In the genomic region with DNA sequence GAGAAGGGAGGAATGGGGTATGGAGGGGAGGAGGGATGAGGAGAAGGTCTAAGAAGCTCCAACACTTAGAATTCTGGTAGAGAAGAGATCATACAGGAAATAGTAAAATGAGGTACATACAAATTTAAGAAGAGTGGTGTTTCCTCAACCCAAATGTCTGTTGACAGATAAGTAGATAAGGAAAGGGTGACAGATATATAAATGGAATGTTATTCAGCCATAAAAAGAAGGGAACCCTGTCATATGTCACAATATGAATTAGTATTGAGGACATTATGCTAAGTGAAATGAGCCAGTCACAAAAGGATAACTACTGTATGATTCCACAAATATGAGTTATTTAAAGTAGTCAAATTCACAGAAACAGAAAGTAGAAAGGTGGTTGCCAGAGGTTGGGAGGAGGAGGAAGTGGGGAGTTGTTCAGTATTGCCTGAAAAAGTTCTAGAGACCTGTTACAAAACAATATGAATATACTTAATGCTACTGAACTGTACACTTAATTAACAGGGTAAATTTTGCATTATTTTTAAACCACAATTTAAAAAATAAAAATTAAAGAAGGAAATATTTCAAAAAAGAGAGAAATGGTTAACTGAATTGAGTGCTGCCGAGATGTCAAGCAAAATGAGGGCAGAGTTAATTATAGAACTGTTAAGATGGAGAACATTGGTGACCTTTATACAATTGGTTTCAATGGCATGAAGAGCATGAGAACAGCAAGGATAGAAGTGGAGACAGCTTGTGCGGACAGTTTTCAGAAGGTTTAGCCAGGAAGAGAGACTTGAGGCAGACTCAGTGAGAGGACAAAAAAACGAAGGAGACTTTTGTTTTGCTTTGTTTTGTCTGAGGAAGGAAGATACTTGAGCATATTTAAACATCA, we compare ENCODE assay signal across 15 cellular contexts. TPM values are rescaled to one million over a fixed set of nuclear protein-coding genes. Genes with fewer than 3 reads are reported as not detected.
A peak's percentile ranks its signal among the peaks of the same experiment; 100 is the strongest.
DNase-seq lines count a peak whose midpoint lies in the region; ATAC-seq and TF ChIP-seq lines count a peak whose summit lies in the region.
"Had no signal": no experiment of that assay in that cellular context is flagged by ENCODE, and none has a peak within 500 bp of the region (broad histone marks: within the 10 kb centered on the region; RNA-seq: fewer than 3 reads in every experiment).

No MANE protein-coding gene starts in this region.

- intact Hi-C loops in PC-9 (cut with micrococcal nuclease; ENCODE audit: unreplicated experiment): loop anchor here (5.0 kb wide), 1 partner anchor 132 kb away; the partner anchor contains the start of gene OPN5
- intact Hi-C loops in activated CD4-positive, alpha-beta T cell treated with anti-CD3 and anti-CD28 coated beads, Interleukin-2, amount 10 ng/mL, durations not matched to agents 24 days and 14 days (cut with micrococcal nuclease): no loop called here

- H2AFZ ChIP-seq in PC-9: peak overlapping the region; percentile 46

- H3K27me3 Mint-ChIP-seq in activated CD4-positive, alpha-beta T cell treated with anti-CD3 and anti-CD28 coated beads, Interleukin-2, amount 10 ng/mL, durations not matched to agents 24 days and 14 days: no peaks in the 10 kb centered on the region
- H3K27me3 Mint-ChIP-seq: activated B cell treated with CpG ODN at 0.5 μM for 24 hours, B cell had no signal

- ATAC-seq in GM18868 (IDR thresholded peaks at IDR 0.05; ENCODE audit: unreplicated experiment) (peak; percentile 58), HG02610 (IDR thresholded peaks at IDR 0.05; ENCODE audit: unreplicated experiment) (peak; percentile 84)

- H3K4me1 ChIP-seq in PC-9 (replicated peaks; ENCODE audit: insufficient read depth): peaks cover 28% of the 10 kb centered on the region
- H3K4me1 ChIP-seq: tibial artery had no signal

- CTCF ChIA-PET in PC-9 (lab: Charles Lee): no interaction called here

- no peaks in the 10 kb centered on the region for H3K79me2 ChIP-seq in PC-9 (ENCODE audit: low read depth)

- H3K4me2 ChIP-seq in PC-9: peak overlapping the region; percentile 61

- peak in 1 of 2 experiments; percentile 55 for DNase-seq in PC-9
- DNase-seq in kidney glomerular epithelial cell (lab: John Stamatoyannopoulos, UW): peak; percentile 64
- DNase-seq in NCI-H187 treated with DMSO at 0.1 percent for 48 hours (lab: John Stamatoyannopoulos, UW): no peak
- no peak for DNase-seq in H7
- DNase-seq in activated CD4-positive, alpha-beta T cell treated with anti-CD3 and anti-CD28 coated beads, Interleukin-2, amount 10 ng/mL, durations not matched to agents 24 days and 14 days: no peak
- no peak for DNase-seq in GM20000 (ENCODE audit: low spot score)
- DNase-seq: activated B cell treated with CpG ODN at 0.5 μM for 24 hours; activated naive CD4-positive, alpha-beta T cell treated with anti-CD3 and anti-CD28 coated beads, Interleukin-2, amount 50 U/mL, for 16 hours; effector memory CD4-positive, alpha-beta T cell; posterior cingulate gyrus; tibial artery had no signal

- H3K4me3 ChIP-seq in PC-9 (no peak overlapping the region), H7 (ENCODE audit: insufficient read depth, low read depth, low read length) (no peak overlapping the region)
- H3K4me3 ChIP-seq: gastroesophageal sphincter, tibial artery had no signal

- no peaks in the 10 kb centered on the region; the same call in 1 of the 2 replicates for H3K9me3 ChIP-seq in PC-9 (ENCODE audit: insufficient read depth, low read depth)
- H3K9me3 ChIP-seq: gastroesophageal sphincter, tibial artery had no signal

- no peaks in the 10 kb centered on the region for H4K20me1 ChIP-seq in PC-9 (ENCODE audit: insufficient read depth)

- H3K4me3 Mint-ChIP-seq in activated CD4-positive, alpha-beta T cell treated with anti-CD3 and anti-CD28 coated beads, Interleukin-2, amount 10 ng/mL, durations not matched to agents 24 days and 14 days: no peak overlapping the region
- H3K4me3 Mint-ChIP-seq: activated B cell treated with CpG ODN at 0.5 μM for 24 hours, B cell had no signal

- no TSS peak for BruUV-seq in PC-9 (replicated peaks; lab: Mats Ljungman, UMichigan)

- no peaks in the 10 kb centered on the region for H3K9me2 ChIP-seq in PC-9 (ENCODE audit: insufficient read depth)

- no peaks in the 10 kb centered on the region for H3K36me3 ChIP-seq in PC-9 (ENCODE audit: low read depth)
- H3K36me3 ChIP-seq in H7 (replicated peaks; ENCODE audit: control insufficient read depth, insufficient read depth, low read length): no peaks in the 10 kb centered on the region
- H3K36me3 ChIP-seq: gastroesophageal sphincter, tibial artery had no signal

- TF ChIP-seq CTCF in PC-9 (conservative IDR thresholded peaks at IDR 0.05) (no peak), GM20000 (IDR thresholded peaks at IDR 0.05; ENCODE audit: extremely low read depth, missing control alignments) (no peak)

- H3K4me1 Mint-ChIP-seq in activated CD4-positive, alpha-beta T cell treated with anti-CD3 and anti-CD28 coated beads, Interleukin-2, amount 10 ng/mL, durations not matched to agents 24 days and 14 days: peaks cover under 1% of the 10 kb centered on the region
- H3K4me1 Mint-ChIP-seq: activated B cell treated with CpG ODN at 0.5 μM for 24 hours, B cell had no signal

- no peaks in the 10 kb centered on the region for H3K27me3 ChIP-seq in PC-9 (ENCODE audit: insufficient read depth, low read depth)
- no peaks in the 10 kb centered on the region for H3K27me3 ChIP-seq in H7 (ENCODE audit: control insufficient read depth, insufficient read depth, low read length)
- H3K27me3 ChIP-seq: gastroesophageal sphincter, tibial artery had no signal

- no peaks in the 10 kb centered on the region for H3K36me3 Mint-ChIP-seq in activated CD4-positive, alpha-beta T cell treated with anti-CD3 and anti-CD28 coated beads, Interleukin-2, amount 10 ng/mL, durations not matched to agents 24 days and 14 days (ENCODE audit: low read depth)

- peak overlapping the region; percentile 75 for H3K27ac ChIP-seq in PC-9
- H3K27ac ChIP-seq: gastroesophageal sphincter, tibial artery had no signal

- H3K9me3 Mint-ChIP-seq in activated CD4-positive, alpha-beta T cell treated with anti-CD3 and anti-CD28 coated beads, Interleukin-2, amount 10 ng/mL, durations not matched to agents 24 days and 14 days: no peaks in the 10 kb centered on the region
- H3K9me3 Mint-ChIP-seq: activated B cell treated with CpG ODN at 0.5 μM for 24 hours had no signal

- POLR2A ChIA-PET in PC-9 (lab: Charles Lee; ENCODE audit: unreplicated experiment): no interaction called here

- no peak overlapping the region for H3K27ac Mint-ChIP-seq in activated CD4-positive, alpha-beta T cell treated with anti-CD3 and anti-CD28 coated beads, Interleukin-2, amount 10 ng/mL, durations not matched to agents 24 days and 14 days
- H3K27ac Mint-ChIP-seq: activated B cell treated with CpG ODN at 0.5 μM for 24 hours, B cell had no signal

- peaks cover 11% of the 10 kb centered on the region; the same call in 1 of the 2 replicates for H3F3A ChIP-seq in PC-9 (ENCODE audit: insufficient read depth, low read depth)

RNA-seq across cellular contexts. Expression of gene ADGRF4, which starts 47.6 kb away (rescaled TPM):
- total RNA-seq in PC-9 (2021): 4.5 and 5.2 TPM in 2 replicates
- total RNA-seq in H7 (2014; rRNA removed; shearing (Covaris generic)): 0.03 TPM in 1 of 2 replicates, not detected in the other
- not detected in 2 replicates for total RNA-seq in activated CD4-positive, alpha-beta T cell treated with anti-CD3 and anti-CD28 coated beads, Interleukin-2, amount 10 ng/mL, durations not matched to agents 24 days and 14 days
- total RNA-seq: activated B cell treated with CpG ODN at 0.5 μM for 24 hours, B cell had no signal
